Comparison of ENCODE assay signal across 11 cellular contexts in genomic region chr1:86912501-86912900, GRCh38. TPM values are rescaled to one million over a fixed set of nuclear protein-coding genes. Genes with fewer than 3 reads are reported as not detected.
DNase-seq lines count a peak whose midpoint lies in the region; ATAC-seq and TF ChIP-seq lines count a peak whose summit lies in the region.
"Had no signal": no experiment of that assay in that cellular context is flagged by ENCODE, and none has a peak within 500 bp of the region (broad histone marks: within the 10 kb centered on the region; RNA-seq: fewer than 3 reads in every experiment).

No MANE protein-coding gene starts in this region.

- no peaks in the 10 kb centered on the region for H3K9me3 Mint-ChIP-seq in activated naive CD4-positive, alpha-beta T cell treated with anti-CD3 and anti-CD28 coated beads for 36 hours
- peaks cover 0 to 7% of the 10 kb centered on the region in 2 donors for H3K9me3 Mint-ChIP-seq in activated naive CD4-positive, alpha-beta T cell treated with anti-CD3 and anti-CD28 coated beads, Interleukin-2, amount 50 U/mL, for 72 hours
- no peaks in the 10 kb centered on the region for H3K9me3 Mint-ChIP-seq in activated CD4-positive, alpha-beta memory T cell treated with anti-CD3 and anti-CD28 coated beads for 36 hours
- H3K9me3 Mint-ChIP-seq: central memory CD8-positive, alpha-beta T cell had no signal

- WGBS in thymus: 92% methylated on average over 5 of the region's 5 CpGs

- H3K27ac Mint-ChIP-seq in activated naive CD4-positive, alpha-beta T cell treated with anti-CD3 and anti-CD28 coated beads for 36 hours: peak overlapping the region; percentile 53
- no peak overlapping the region for H3K27ac Mint-ChIP-seq in activated naive CD4-positive, alpha-beta T cell treated with anti-CD3 and anti-CD28 coated beads, Interleukin-2, amount 50 U/mL, for 72 hours
- peak overlapping the region; percentile 36 for H3K27ac Mint-ChIP-seq in activated CD4-positive, alpha-beta memory T cell treated with anti-CD3 and anti-CD28 coated beads for 36 hours

- H3K9me3 ChIP-seq in iPS-18c (ENCODE audit: control insufficient read depth, insufficient read depth, low read length) (no peaks in the 10 kb centered on the region), thymus (ENCODE audit: control insufficient read depth) (no peaks in the 10 kb centered on the region)

- H3K27me3 Mint-ChIP-seq in activated naive CD4-positive, alpha-beta T cell treated with anti-CD3 and anti-CD28 coated beads for 36 hours (ENCODE audit: low read depth): no peaks in the 10 kb centered on the region
- H3K27me3 Mint-ChIP-seq in activated CD4-positive, alpha-beta memory T cell treated with anti-CD3 and anti-CD28 coated beads for 36 hours: no peaks in the 10 kb centered on the region
- H3K27me3 Mint-ChIP-seq: central memory CD8-positive, alpha-beta T cell had no signal

- H3K27me3 ChIP-seq in thymus (ENCODE audit: control insufficient read depth, insufficient read depth): no peaks in the 10 kb centered on the region

- CTCF ChIA-PET in activated naive CD4-positive, alpha-beta T cell treated with anti-CD3 and anti-CD28 coated beads for 36 hours (lab: Charles Lee): interaction anchor here (0.6 to 2.6 kb wide), 4 partner anchors 15 to 208 kb away, joined by 3 to 9 read pairs (median 8); partner anchors contain the start of gene SH3GLB1
- CTCF ChIA-PET in activated CD4-positive, alpha-beta memory T cell treated with anti-CD3 and anti-CD28 coated beads for 36 hours (lab: Charles Lee): interaction anchor here (1.5 to 6.2 kb wide), 2 partner anchors 133 to 172 kb away, joined by 3 to 37 read pairs; no protein-coding TSS in a partner anchor

- ATAC-seq in activated naive CD4-positive, alpha-beta T cell treated with anti-CD3 and anti-CD28 coated beads, Interleukin-2, amount 50 U/mL, for 72 hours: no peak
- ATAC-seq in HG03175 (IDR thresholded peaks at IDR 0.05; ENCODE audit: unreplicated experiment) (no peak), omental fat pad (ENCODE audit: low FRiP score) (no peak), GM19452 (IDR thresholded peaks at IDR 0.05; ENCODE audit: unreplicated experiment) (no peak)

- H3K4me1 ChIP-seq in thymus (ENCODE audit: control insufficient read depth, insufficient read depth, low read length): peaks cover 11% of the 10 kb centered on the region

- H3K36me3 ChIP-seq in thymus (ENCODE audit: control insufficient read depth, insufficient read depth): no peaks in the 10 kb centered on the region

- H3K4me3 ChIP-seq in iPS-18c (ENCODE audit: insufficient read depth, low read depth, low read length) (peak overlapping the region; percentile 95; the same call in 1 of the 2 replicates), thymus (ENCODE audit: low read length) (peak overlapping the region; percentile 92)

- intact Hi-C loops in activated naive CD4-positive, alpha-beta T cell treated with anti-CD3 and anti-CD28 coated beads for 36 hours (cut with micrococcal nuclease): no loop called here
- intact Hi-C loops in activated CD4-positive, alpha-beta memory T cell treated with anti-CD3 and anti-CD28 coated beads for 36 hours (cut with micrococcal nuclease): loop anchor here (5.0 kb wide), 3 partner anchors 45 to 1635 kb away; partner anchors contain the start of gene BCL10

- TF ChIP-seq CTCF in omental fat pad (IDR thresholded peaks at IDR 0.05): no peak

- H3K36me3 Mint-ChIP-seq in activated naive CD4-positive, alpha-beta T cell treated with anti-CD3 and anti-CD28 coated beads for 36 hours (ENCODE audit: low read depth): peaks cover 25% of the 10 kb centered on the region
- H3K36me3 Mint-ChIP-seq in activated naive CD4-positive, alpha-beta T cell treated with anti-CD3 and anti-CD28 coated beads, Interleukin-2, amount 50 U/mL, for 72 hours: peaks cover 21 to 47% of the 10 kb centered on the region in 2 donors
- H3K36me3 Mint-ChIP-seq in activated CD4-positive, alpha-beta memory T cell treated with anti-CD3 and anti-CD28 coated beads for 36 hours: peaks cover 26% of the 10 kb centered on the region

- no peak overlapping the region for H3K27ac ChIP-seq in thymus (ENCODE audit: low read depth)

- POLR2A ChIA-PET in activated CD4-positive, alpha-beta memory T cell treated with anti-CD3 and anti-CD28 coated beads for 36 hours (lab: Charles Lee): no interaction called here

- no peak for DNase-seq in activated naive CD4-positive, alpha-beta T cell treated with anti-CD3 and anti-CD28 coated beads for 36 hours
- no peak for DNase-seq in activated naive CD4-positive, alpha-beta T cell treated with anti-CD3 and anti-CD28 coated beads, Interleukin-2, amount 50 U/mL, for 72 hours (ENCODE audit: low spot score in 2 of 2)
- DNase-seq in activated CD4-positive, alpha-beta memory T cell treated with anti-CD3 and anti-CD28 coated beads for 36 hours: no peak
- no peak for DNase-seq in omental fat pad (ENCODE audit: low spot score)
- DNase-seq: Calu3, RPMI8226 had no signal

- peaks cover 55% of the 10 kb centered on the region for H3K4me1 Mint-ChIP-seq in activated naive CD4-positive, alpha-beta T cell treated with anti-CD3 and anti-CD28 coated beads for 36 hours (ENCODE audit: low read depth)
- peaks cover 50% of the 10 kb centered on the region for H3K4me1 Mint-ChIP-seq in activated CD4-positive, alpha-beta memory T cell treated with anti-CD3 and anti-CD28 coated beads for 36 hours (ENCODE audit: low read depth)

- no peak overlapping the region for H3K4me3 Mint-ChIP-seq in activated naive CD4-positive, alpha-beta T cell treated with anti-CD3 and anti-CD28 coated beads for 36 hours
- no peak overlapping the region for H3K4me3 Mint-ChIP-seq in activated CD4-positive, alpha-beta memory T cell treated with anti-CD3 and anti-CD28 coated beads for 36 hours
- H3K4me3 Mint-ChIP-seq: central memory CD8-positive, alpha-beta T cell had no signal

RNA-seq across cellular contexts. Expression of gene SELENOF, which starts 1.4 kb away (rescaled TPM):
- total RNA-seq in activated naive CD4-positive, alpha-beta T cell treated with anti-CD3 and anti-CD28 coated beads for 36 hours: 100 to 1,000 TPM; 111 to 115 TPM
- total RNA-seq in activated naive CD4-positive, alpha-beta T cell treated with anti-CD3 and anti-CD28 coated beads, Interleukin-2, amount 50 U/mL, for 72 hours: 100 to 1,000 TPM in 1 of 2 donors, 10 to 100 TPM in 1; 40.6 to 144 TPM
- 100 to 1,000 TPM; 127 to 139 TPM for total RNA-seq in activated CD4-positive, alpha-beta memory T cell treated with anti-CD3 and anti-CD28 coated beads for 36 hours
- polyA plus RNA-seq in thymus: 183 TPM
- 100 to 1,000 TPM; 120 to 177 (median 138) TPM for total RNA-seq in omental fat pad

RNA-seq across cellular contexts. Expression of gene HS2ST1, which starts 1.9 kb away (rescaled TPM):
- total RNA-seq in activated naive CD4-positive, alpha-beta T cell treated with anti-CD3 and anti-CD28 coated beads for 36 hours: 10 to 100 TPM; 11.3 to 15.5 TPM
- total RNA-seq in activated naive CD4-positive, alpha-beta T cell treated with anti-CD3 and anti-CD28 coated beads, Interleukin-2, amount 50 U/mL, for 72 hours: 10 to 100 TPM in 1 of 2 donors, 1 to 10 TPM in 1; 4.5 to 19.0 TPM
- 10 to 100 TPM; 16.4 to 16.5 TPM for total RNA-seq in activated CD4-positive, alpha-beta memory T cell treated with anti-CD3 and anti-CD28 coated beads for 36 hours
- polyA plus RNA-seq in thymus: 9.7 TPM
- total RNA-seq in omental fat pad: 10 to 100 TPM; 11.7 to 25.3 (median 16.9) TPM

Comparison
In these comparisons a context has a peak if more than half of its experiments do, and no peak if none do; other contexts are left out.
1. H3K27ac Mint-ChIP-seq: peak in activated naive CD4-positive, alpha-beta T cell treated with anti-CD3 and anti-CD28 coated beads for 36 hours (single experiment) and activated CD4-positive, alpha-beta memory T cell treated with anti-CD3 and anti-CD28 coated beads for 36 hours (single experiment); none in activated naive CD4-positive, alpha-beta T cell treated with anti-CD3 and anti-CD28 coated beads, Interleukin-2, amount 50 U/mL, for 72 hours (0 of 2).